ENCODE assay signal across 1 cellular context in the genomic region with DNA sequence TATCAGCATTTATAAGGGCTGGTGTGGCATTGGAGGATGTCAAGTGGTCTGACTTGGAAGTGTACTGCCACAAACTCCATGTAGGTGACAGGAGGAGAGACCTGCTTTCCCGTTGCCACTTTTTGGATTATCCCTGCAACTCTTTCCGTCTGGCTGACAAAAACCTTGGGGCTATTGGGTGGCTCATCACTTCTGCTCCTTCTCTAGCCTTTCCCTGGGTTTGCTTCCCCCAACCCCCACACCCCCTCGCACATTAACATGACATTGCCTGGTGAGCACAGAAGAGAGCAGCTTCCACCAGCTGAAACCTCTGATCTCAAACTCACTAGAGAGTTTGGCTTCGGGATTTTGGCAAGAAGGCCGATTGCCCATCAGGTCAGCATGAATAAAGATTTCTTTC.
TF ChIP-seq lines count a peak whose summit lies in the region.

No MANE protein-coding gene starts in this region.

TF ChIP-seq in H1, 55 proteins besides CTCF, POLR2A, EP300 and RAD21 (continued from another document):
- TF ChIP-seq, protein P1, sequence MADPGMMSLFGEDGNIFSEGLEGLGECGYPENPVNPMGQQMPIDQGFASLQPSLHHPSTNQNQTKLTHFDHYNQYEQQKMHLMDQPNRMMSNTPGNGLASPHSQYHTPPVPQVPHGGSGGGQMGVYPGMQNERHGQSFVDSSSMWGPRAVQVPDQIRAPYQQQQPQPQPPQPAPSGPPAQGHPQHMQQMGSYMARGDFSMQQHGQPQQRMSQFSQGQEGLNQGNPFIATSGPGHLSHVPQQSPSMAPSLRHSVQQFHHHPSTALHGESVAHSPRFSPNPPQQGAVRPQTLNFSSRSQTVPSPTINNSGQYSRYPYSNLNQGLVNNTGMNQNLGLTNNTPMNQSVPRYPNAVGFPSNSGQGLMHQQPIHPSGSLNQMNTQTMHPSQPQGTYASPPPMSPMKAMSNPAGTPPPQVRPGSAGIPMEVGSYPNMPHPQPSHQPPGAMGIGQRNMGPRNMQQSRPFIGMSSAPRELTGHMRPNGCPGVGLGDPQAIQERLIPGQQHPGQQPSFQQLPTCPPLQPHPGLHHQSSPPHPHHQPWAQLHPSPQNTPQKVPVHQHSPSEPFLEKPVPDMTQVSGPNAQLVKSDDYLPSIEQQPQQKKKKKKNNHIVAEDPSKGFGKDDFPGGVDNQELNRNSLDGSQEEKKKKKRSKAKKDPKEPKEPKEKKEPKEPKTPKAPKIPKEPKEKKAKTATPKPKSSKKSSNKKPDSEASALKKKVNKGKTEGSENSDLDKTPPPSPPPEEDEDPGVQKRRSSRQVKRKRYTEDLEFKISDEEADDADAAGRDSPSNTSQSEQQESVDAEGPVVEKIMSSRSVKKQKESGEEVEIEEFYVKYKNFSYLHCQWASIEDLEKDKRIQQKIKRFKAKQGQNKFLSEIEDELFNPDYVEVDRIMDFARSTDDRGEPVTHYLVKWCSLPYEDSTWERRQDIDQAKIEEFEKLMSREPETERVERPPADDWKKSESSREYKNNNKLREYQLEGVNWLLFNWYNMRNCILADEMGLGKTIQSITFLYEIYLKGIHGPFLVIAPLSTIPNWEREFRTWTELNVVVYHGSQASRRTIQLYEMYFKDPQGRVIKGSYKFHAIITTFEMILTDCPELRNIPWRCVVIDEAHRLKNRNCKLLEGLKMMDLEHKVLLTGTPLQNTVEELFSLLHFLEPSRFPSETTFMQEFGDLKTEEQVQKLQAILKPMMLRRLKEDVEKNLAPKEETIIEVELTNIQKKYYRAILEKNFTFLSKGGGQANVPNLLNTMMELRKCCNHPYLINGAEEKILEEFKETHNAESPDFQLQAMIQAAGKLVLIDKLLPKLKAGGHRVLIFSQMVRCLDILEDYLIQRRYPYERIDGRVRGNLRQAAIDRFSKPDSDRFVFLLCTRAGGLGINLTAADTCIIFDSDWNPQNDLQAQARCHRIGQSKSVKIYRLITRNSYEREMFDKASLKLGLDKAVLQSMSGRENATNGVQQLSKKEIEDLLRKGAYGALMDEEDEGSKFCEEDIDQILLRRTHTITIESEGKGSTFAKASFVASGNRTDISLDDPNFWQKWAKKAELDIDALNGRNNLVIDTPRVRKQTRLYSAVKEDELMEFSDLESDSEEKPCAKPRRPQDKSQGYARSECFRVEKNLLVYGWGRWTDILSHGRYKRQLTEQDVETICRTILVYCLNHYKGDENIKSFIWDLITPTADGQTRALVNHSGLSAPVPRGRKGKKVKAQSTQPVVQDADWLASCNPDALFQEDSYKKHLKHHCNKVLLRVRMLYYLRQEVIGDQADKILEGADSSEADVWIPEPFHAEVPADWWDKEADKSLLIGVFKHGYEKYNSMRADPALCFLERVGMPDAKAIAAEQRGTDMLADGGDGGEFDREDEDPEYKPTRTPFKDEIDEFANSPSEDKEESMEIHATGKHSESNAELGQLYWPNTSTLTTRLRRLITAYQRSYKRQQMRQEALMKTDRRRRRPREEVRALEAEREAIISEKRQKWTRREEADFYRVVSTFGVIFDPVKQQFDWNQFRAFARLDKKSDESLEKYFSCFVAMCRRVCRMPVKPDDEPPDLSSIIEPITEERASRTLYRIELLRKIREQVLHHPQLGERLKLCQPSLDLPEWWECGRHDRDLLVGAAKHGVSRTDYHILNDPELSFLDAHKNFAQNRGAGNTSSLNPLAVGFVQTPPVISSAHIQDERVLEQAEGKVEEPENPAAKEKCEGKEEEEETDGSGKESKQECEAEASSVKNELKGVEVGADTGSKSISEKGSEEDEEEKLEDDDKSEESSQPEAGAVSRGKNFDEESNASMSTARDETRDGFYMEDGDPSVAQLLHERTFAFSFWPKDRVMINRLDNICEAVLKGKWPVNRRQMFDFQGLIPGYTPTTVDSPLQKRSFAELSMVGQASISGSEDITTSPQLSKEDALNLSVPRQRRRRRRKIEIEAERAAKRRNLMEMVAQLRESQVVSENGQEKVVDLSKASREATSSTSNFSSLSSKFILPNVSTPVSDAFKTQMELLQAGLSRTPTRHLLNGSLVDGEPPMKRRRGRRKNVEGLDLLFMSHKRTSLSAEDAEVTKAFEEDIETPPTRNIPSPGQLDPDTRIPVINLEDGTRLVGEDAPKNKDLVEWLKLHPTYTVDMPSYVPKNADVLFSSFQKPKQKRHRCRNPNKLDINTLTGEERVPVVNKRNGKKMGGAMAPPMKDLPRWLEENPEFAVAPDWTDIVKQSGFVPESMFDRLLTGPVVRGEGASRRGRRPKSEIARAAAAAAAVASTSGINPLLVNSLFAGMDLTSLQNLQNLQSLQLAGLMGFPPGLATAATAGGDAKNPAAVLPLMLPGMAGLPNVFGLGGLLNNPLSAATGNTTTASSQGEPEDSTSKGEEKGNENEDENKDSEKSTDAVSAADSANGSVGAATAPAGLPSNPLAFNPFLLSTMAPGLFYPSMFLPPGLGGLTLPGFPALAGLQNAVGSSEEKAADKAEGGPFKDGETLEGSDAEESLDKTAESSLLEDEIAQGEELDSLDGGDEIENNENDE (IDR thresholded peaks at IDR 0.05; ENCODE audit: insufficient replicate concordance, low read length): no peak
- TF ChIP-seq HDAC6 (IDR thresholded peaks at IDR 0.05; ENCODE audit: low read depth, low read length) (no peak), EGR1 (IDR thresholded peaks at IDR 0.05; ENCODE audit: borderline replicate concordance, low read depth, low read length) (peak; percentile 20; the same call in 1 of the 2 replicates), CHD2 (IDR thresholded peaks at IDR 0.05; ENCODE audit: low read length) (peak; percentile 35; the same call in 1 of the 2 replicates), RXRA (IDR thresholded peaks at IDR 0.05; ENCODE audit: insufficient read depth, low read depth, low read length) (no peak), KDM5A (IDR thresholded peaks at IDR 0.05; ENCODE audit: low read length) (no peak), SP2 (IDR thresholded peaks at IDR 0.05; ENCODE audit: low read length) (no peak), RFX5 (IDR thresholded peaks at IDR 0.05; ENCODE audit: borderline replicate concordance, low read depth, low read length) (no peak), SP1 (IDR thresholded peaks at IDR 0.05; ENCODE audit: low read depth, low read length) (peak; percentile 84), POU5F1 (IDR thresholded peaks at IDR 0.05; ENCODE audit: low read depth, low read length) (peak; percentile 88), NANOG (IDR thresholded peaks at IDR 0.05; ENCODE audit: insufficient read depth, low read depth, low read length, poor library complexity, severe bottlenecking) (peak; percentile 21), EZH2 (IDR thresholded peaks at IDR 0.05; ENCODE audit: low read depth, low read length, severe bottlenecking) (no peak), SIN3A (conservative IDR thresholded peaks at IDR 0.05 in 1 of 2, IDR thresholded peaks at IDR 0.05 in 1 of 2; ENCODE audit: low read depth in 1 of 2, low read length in 2 of 2) (no peak), YY1 (IDR thresholded peaks at IDR 0.05; ENCODE audit: low read depth, low read length) (no peak), RBBP5 (IDR thresholded peaks at IDR 0.05; ENCODE audit: borderline replicate concordance, low read depth, low read length) (0 out of 2 replicates have a peak, but pooled peaks have one; percentile 75)
- TF ChIP-seq, protein P2, sequence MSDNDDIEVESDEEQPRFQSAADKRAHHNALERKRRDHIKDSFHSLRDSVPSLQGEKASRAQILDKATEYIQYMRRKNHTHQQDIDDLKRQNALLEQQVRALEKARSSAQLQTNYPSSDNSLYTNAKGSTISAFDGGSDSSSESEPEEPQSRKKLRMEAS (IDR thresholded peaks at IDR 0.05): no peak
